1 cellular context compared by ENCODE assay signal in the genomic region with DNA sequence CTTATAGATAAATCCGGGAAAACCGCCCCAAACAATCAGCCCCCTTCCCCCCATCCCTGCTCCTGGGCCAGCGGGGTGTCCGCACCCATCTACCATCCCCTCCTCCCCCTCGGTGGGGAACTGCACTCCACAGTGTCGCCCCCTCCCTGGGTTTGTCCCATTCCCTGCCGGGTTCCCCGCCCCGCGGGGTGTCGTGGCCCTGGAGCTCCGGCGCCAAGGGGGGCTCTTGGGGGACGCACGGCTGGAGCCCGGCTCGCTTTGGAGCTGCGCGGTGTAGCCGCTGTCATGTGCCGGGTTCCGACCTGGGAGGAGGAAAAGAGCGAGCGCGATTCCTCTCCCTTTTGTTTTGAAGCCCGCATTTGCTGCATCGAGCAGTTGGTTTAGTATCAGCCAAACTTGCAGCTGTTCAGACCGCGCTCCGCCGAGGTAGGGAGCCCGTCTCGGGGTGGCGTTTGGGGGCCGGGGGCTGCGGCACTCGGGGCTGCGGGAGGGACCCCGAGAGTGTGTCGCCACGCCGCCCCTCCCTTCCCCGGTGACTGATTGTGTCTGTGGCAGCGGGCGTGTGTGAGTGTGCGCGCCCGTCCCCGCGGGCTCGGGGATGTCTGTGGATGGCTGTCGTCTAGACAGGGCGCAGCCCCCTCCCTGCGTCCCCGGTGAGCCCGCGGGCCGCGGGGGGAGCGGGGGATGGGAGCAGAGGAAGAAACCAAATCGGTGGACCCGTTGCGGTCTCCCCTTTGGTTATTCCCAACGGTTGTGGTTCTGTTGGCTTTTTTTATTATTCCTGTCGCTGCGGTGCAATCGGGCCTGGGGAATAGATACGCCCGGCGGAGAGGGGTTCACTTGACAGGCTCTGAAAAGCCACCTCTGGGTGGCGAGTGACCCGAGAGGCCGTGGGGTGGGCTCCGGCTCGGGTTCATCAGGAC.
A peak's percentile ranks its signal among the peaks of the same experiment; 100 is the strongest.
TF ChIP-seq lines count a peak whose summit lies in the region.

No MANE protein-coding gene starts in this region.

TF ChIP-seq in HEK293, 187 proteins besides CTCF, POLR2A, EP300 and RAD21 (continued from another document and continues in another):
- no peak for TF ChIP-seq PRDM2 (tag by site-specific recombination; IDR thresholded peaks at IDR 0.05; ENCODE audit: borderline replicate concordance)
- TF ChIP-seq HOXD13 (CRISPR knock-in tag; IDR thresholded peaks at IDR 0.05; ENCODE audit: borderline replicate concordance), result no peak
- TF ChIP-seq, protein P1, sequence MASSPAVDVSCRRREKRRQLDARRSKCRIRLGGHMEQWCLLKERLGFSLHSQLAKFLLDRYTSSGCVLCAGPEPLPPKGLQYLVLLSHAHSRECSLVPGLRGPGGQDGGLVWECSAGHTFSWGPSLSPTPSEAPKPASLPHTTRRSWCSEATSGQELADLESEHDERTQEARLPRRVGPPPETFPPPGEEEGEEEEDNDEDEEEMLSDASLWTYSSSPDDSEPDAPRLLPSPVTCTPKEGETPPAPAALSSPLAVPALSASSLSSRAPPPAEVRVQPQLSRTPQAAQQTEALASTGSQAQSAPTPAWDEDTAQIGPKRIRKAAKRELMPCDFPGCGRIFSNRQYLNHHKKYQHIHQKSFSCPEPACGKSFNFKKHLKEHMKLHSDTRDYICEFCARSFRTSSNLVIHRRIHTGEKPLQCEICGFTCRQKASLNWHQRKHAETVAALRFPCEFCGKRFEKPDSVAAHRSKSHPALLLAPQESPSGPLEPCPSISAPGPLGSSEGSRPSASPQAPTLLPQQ (tag by site-specific recombination; IDR thresholded peaks at IDR 0.05), result no peak
- TF ChIP-seq ZNF394 (tag by site-specific recombination; IDR thresholded peaks at IDR 0.05; ENCODE audit: borderline replicate concordance), result no peak
- TF ChIP-seq ZNF121 (tag by site-specific recombination; IDR thresholded peaks at IDR 0.05), result no peak
- TF ChIP-seq ZNF561 (tag by site-specific recombination; IDR thresholded peaks at IDR 0.05; ENCODE audit: borderline replicate concordance), result no peak
- TF ChIP-seq ELK4 (IDR thresholded peaks at IDR 0.05; ENCODE audit: borderline replicate concordance, low read depth, low read length), result no peak
- no peak for TF ChIP-seq ZFP3 (tag by site-specific recombination; IDR thresholded peaks at IDR 0.05; ENCODE audit: low read depth)
- TF ChIP-seq PRDM1 (tag by site-specific recombination; IDR thresholded peaks at IDR 0.05), result 0 out of 2 replicates have a peak, but pooled peaks have one; percentile 14
- no peak for TF ChIP-seq ZNF48 (tag by site-specific recombination; IDR thresholded peaks at IDR 0.05)
- peak; percentile 82 for TF ChIP-seq ZBTB26 (tag by site-specific recombination; optimal IDR thresholded peaks at IDR 0.05)
- no peak for TF ChIP-seq ZNF76 (tag by site-specific recombination; IDR thresholded peaks at IDR 0.05; ENCODE audit: borderline replicate concordance, low read depth)
- no peak for TF ChIP-seq HOXC10 (CRISPR knock-in tag; IDR thresholded peaks at IDR 0.05)
- TF ChIP-seq ZNF335 (tag by site-specific recombination; conservative IDR thresholded peaks at IDR 0.05), result peak; percentile 42
- TF ChIP-seq ZNF184 (tag by site-specific recombination; IDR thresholded peaks at IDR 0.05), result no peak
- no peak for TF ChIP-seq KLF8 (tag by site-specific recombination; IDR thresholded peaks at IDR 0.05)
- no peak for TF ChIP-seq ZNF571 (tag by site-specific recombination; IDR thresholded peaks at IDR 0.05)
- no peak for TF ChIP-seq ZNF175 (tag by site-specific recombination; IDR thresholded peaks at IDR 0.05)
- no peak for TF ChIP-seq ZSCAN18 (tag by site-specific recombination; IDR thresholded peaks at IDR 0.05)
- TF ChIP-seq ZEB2 (tag by site-specific recombination; IDR thresholded peaks at IDR 0.05), result no peak; the same call in 1 of the 2 replicates
- TF ChIP-seq ZBTB10 (tag by site-specific recombination; IDR thresholded peaks at IDR 0.05), result peak; percentile 92
- no peak for TF ChIP-seq ZNF791 (tag by site-specific recombination; IDR thresholded peaks at IDR 0.05)
- TF ChIP-seq, protein P2, sequence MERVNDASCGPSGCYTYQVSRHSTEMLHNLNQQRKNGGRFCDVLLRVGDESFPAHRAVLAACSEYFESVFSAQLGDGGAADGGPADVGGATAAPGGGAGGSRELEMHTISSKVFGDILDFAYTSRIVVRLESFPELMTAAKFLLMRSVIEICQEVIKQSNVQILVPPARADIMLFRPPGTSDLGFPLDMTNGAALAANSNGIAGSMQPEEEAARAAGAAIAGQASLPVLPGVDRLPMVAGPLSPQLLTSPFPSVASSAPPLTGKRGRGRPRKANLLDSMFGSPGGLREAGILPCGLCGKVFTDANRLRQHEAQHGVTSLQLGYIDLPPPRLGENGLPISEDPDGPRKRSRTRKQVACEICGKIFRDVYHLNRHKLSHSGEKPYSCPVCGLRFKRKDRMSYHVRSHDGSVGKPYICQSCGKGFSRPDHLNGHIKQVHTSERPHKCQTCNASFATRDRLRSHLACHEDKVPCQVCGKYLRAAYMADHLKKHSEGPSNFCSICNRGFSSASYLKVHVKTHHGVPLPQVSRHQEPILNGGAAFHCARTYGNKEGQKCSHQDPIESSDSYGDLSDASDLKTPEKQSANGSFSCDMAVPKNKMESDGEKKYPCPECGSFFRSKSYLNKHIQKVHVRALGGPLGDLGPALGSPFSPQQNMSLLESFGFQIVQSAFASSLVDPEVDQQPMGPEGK (tag by site-specific recombination; IDR thresholded peaks at IDR 0.05), result peak; percentile 93
- TF ChIP-seq ZNF830 (tag by site-specific recombination; IDR thresholded peaks at IDR 0.05; ENCODE audit: low read depth), result no peak
- no peak for TF ChIP-seq GFI1B (tag by site-specific recombination; IDR thresholded peaks at IDR 0.05)
- TF ChIP-seq ZNF600 (tag by site-specific recombination; IDR thresholded peaks at IDR 0.05), result peak; percentile 70
- no peak for TF ChIP-seq TRIM28 (IDR thresholded peaks at IDR 0.05; ENCODE audit: borderline replicate concordance, low read length)
- no peak for TF ChIP-seq ZNF214 (tag by site-specific recombination; IDR thresholded peaks at IDR 0.05; ENCODE audit: borderline replicate concordance)
- peak; percentile 95 for TF ChIP-seq GLIS2 (tag by site-specific recombination; IDR thresholded peaks at IDR 0.05)
- no peak for TF ChIP-seq SP2 (tag by site-specific recombination; IDR thresholded peaks at IDR 0.05)
- TF ChIP-seq YY2 (tag by site-specific recombination; IDR thresholded peaks at IDR 0.05), result no peak
- TF ChIP-seq ZNF23 (tag by site-specific recombination; IDR thresholded peaks at IDR 0.05; ENCODE audit: borderline replicate concordance), result no peak
- TF ChIP-seq ZBTB44 (tag by site-specific recombination; IDR thresholded peaks at IDR 0.05), result peak; percentile 40; the same call in 1 of the 2 replicates
- TF ChIP-seq ZNF701 (tag by site-specific recombination; IDR thresholded peaks at IDR 0.05), result no peak; the same call in 1 of the 2 replicates
- peak; percentile 58 for TF ChIP-seq ZNF596 (tag by site-specific recombination; IDR thresholded peaks at IDR 0.05)
- no peak for TF ChIP-seq ZNF433 (tag by site-specific recombination; IDR thresholded peaks at IDR 0.05; ENCODE audit: low read depth)
- TF ChIP-seq ZNF660 (tag by site-specific recombination; IDR thresholded peaks at IDR 0.05), result no peak
